Comparison of ENCODE assay signal across 18 cellular contexts in the genomic region with DNA sequence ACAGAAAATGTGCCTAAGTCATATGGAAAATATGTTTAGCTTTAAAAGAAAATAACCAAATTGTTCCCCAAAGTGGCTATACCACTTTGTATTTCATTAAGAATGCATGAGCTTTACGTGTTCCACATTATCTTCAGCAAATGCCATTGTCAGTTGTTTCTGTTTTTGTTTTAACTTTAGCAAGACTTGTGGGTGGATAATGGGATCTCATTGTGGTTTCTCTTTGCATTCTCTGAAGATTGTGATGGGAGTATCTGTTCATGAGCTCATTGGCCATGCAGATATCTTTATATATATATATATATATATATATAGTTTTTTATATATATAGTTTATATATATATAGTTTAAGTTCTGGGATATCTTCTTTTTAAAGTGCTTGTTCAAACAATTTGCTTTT.
"Had no signal": no experiment of that assay in that cellular context is flagged by ENCODE, and none has a peak within 500 bp of the region (broad histone marks: within the 10 kb centered on the region; RNA-seq: fewer than 3 reads in every experiment).

No MANE protein-coding gene starts in this region.

- H3K4me1 ChIP-seq: lower lobe of right lung, stomach, vagina had no signal

- DNase-seq: activated B cell treated with CpG ODN at 0.5 μM for 24 hours; activated CD4-positive, alpha-beta T cell treated with anti-CD3 and anti-CD28 coated beads for 4 hours; activated CD8-positive, alpha-beta T cell treated with anti-CD3 and anti-CD28 coated beads for 36 hours; activated naive CD4-positive, alpha-beta T cell; activated naive CD8-positive, alpha-beta T cell treated with anti-CD3 and anti-CD28 coated beads for 36 hours; activated T-cell treated with anti-CD3 and anti-CD28 coated beads, Interleukin-2, amount 50 U/mL, for 1 hour; anterior cingulate cortex; effector memory CD8-positive, alpha-beta T cell; hippocampal formation; islet precursor cell; lower lobe of right lung; stimulated activated CD4-positive, alpha-beta T cell treated with anti-CD3 and anti-CD28 coated beads, Interleukin-4, amount 100 ng/mL, for 24 hours; stomach; T-helper 1 cell; T-helper 9 cell; trophoblast cell had no signal

- H3K36me3 ChIP-seq: lower lobe of right lung, neutrophil, stomach, vagina had no signal

- H3K27ac ChIP-seq: lower lobe of right lung, neutrophil, stomach, vagina had no signal

- H3K9me3 ChIP-seq: lower lobe of right lung, neutrophil, stomach, vagina had no signal

- H3K4me3 ChIP-seq: lower lobe of right lung, stomach, vagina had no signal

- H3K27me3 ChIP-seq: neutrophil, stomach, vagina had no signal
